26 cellular contexts compared by ENCODE assay signal in the genomic region with DNA sequence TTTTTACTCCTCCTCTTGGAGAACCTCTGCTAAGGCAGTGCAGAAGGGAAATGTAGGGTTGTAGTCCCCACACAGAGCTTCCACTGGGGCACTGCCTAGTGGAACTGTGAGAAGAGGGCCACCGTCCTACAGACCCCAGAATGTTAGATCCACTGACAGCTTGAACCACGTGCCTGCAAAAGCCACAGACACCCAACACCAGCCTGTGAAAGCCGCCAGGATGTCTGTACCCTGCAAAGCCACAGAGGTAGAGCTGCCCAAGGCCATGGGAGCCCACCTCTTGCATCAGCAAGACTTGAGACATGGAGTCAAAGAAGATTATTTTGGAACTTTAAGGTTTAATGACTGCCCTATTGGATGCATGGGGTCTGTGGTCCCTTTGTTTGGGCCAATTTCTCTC.
"Had no signal": no experiment of that assay in that cellular context is flagged by ENCODE, and none has a peak within 500 bp of the region (broad histone marks: within the 10 kb centered on the region; RNA-seq: fewer than 3 reads in every experiment).

No MANE protein-coding gene starts in this region.

- H3K36me3 Mint-ChIP-seq: naive B cell; stimulated activated effector memory CD8-positive, alpha-beta T cell treated with anti-CD3 and anti-CD28 coated beads, Interleukin-12 subunit alpha, Interleukin-12 subunit beta, amount 100 ng/mL, for 72 hours; stimulated activated naive B cell treated with anti-CD40 and anti-IgM and Interleukin-4, amounts not matched to agents 10 μg/mL and 1 μg/mL and 100 μg/mL, for 72 hours had no signal

- H3K27ac ChIP-seq: neutrophil, pancreas, psoas muscle, right lobe of liver, sigmoid colon, stomach, thoracic aorta, thyroid gland, tibial nerve, upper lobe of left lung, uterus had no signal

- H3K27me3 Mint-ChIP-seq: stimulated activated naive CD8-positive, alpha-beta T cell treated with anti-CD3 and anti-CD28 coated beads, Interleukin-15, Interleukin-2, amounts not matched to agents 100 ng/mL and 50 ng/mL, for 24 hours had no signal

- H3K9me3 Mint-ChIP-seq: stimulated activated effector memory CD8-positive, alpha-beta T cell treated with anti-CD3 and anti-CD28 coated beads, Interleukin-12 subunit alpha, Interleukin-12 subunit beta, amount 100 ng/mL, for 72 hours had no signal

- H3K4me3 Mint-ChIP-seq: naive B cell; naive thymus-derived CD8-positive, alpha-beta T cell; nephron progenitor cell; neural crest cell; stimulated activated effector memory CD8-positive, alpha-beta T cell treated with anti-CD3 and anti-CD28 coated beads, Interleukin-12 subunit alpha, Interleukin-12 subunit beta, amount 100 ng/mL, for 72 hours; stimulated activated naive B cell treated with anti-CD40 and anti-IgM and Interleukin-4, amounts not matched to agents 10 μg/mL and 1 μg/mL and 100 μg/mL, for 72 hours; stimulated activated naive CD8-positive, alpha-beta T cell treated with anti-CD3 and anti-CD28 coated beads, Interleukin-15, Interleukin-2, amounts not matched to agents 100 ng/mL and 50 ng/mL, for 24 hours had no signal

- FAIRE-seq: pancreas, small intestine had no signal

- H3K9me3 ChIP-seq: neutrophil, pancreas, psoas muscle, right lobe of liver, sigmoid colon, stomach, thoracic aorta, thyroid gland, tibial nerve, upper lobe of left lung, uterus had no signal

- H3K27ac Mint-ChIP-seq: naive B cell; nephron progenitor cell; stimulated activated effector memory CD8-positive, alpha-beta T cell treated with anti-CD3 and anti-CD28 coated beads, Interleukin-12 subunit alpha, Interleukin-12 subunit beta, amount 100 ng/mL, for 72 hours; stimulated activated naive B cell treated with anti-CD40 and anti-IgM and Interleukin-4, amounts not matched to agents 10 μg/mL and 1 μg/mL and 100 μg/mL, for 72 hours; stimulated activated naive CD8-positive, alpha-beta T cell treated with anti-CD3 and anti-CD28 coated beads, Interleukin-15, Interleukin-2, amounts not matched to agents 100 ng/mL and 50 ng/mL, for 24 hours had no signal

- H3K4me3 ChIP-seq: pancreas, psoas muscle, right lobe of liver, sigmoid colon, stomach, thoracic aorta, thyroid gland, tibial nerve, upper lobe of left lung, uterus had no signal

- DNase-seq: naive B cell; naive thymus-derived CD8-positive, alpha-beta T cell; nephron progenitor cell; nucleus accumbens; pancreas; psoas muscle; right cardiac atrium; right lobe of liver; sigmoid colon; small intestine; stimulated activated CD4-positive, alpha-beta T cell treated with anti-CD3 and anti-CD28 coated beads, Interleukin-15, amount 100 ng/mL, for 24 hours; stimulated activated CD4-positive, alpha-beta T cell treated with anti-CD3 and anti-CD28 coated beads, Interleukin-2, amount 100 ng/mL, for 24 hours; stimulated activated CD4-positive, alpha-beta T cell treated with anti-CD3 and anti-CD28 coated beads, Interleukin-2, amount 100 ng/mL, for 48 hours; stimulated activated CD4-positive, alpha-beta T cell treated with anti-CD3 and anti-CD28 coated beads, Interleukin-4, amount 100 ng/mL, for 24 hours; stimulated activated naive B cell treated with anti-CD40 and anti-IgM and Interleukin-4, amounts not matched to agents 10 μg/mL and 1 μg/mL and 100 μg/mL, for 72 hours; stimulated activated naive CD4-positive, alpha-beta T cell treated with Interleukin-2 at 50 U/mL for 16 hours; stomach; thyroid gland; upper lobe of left lung; uterus had no signal

- H3K4me1 Mint-ChIP-seq: naive B cell; nephron progenitor cell; neural crest cell; stimulated activated effector memory CD8-positive, alpha-beta T cell treated with anti-CD3 and anti-CD28 coated beads, Interleukin-12 subunit alpha, Interleukin-12 subunit beta, amount 100 ng/mL, for 72 hours; stimulated activated naive B cell treated with anti-CD40 and anti-IgM and Interleukin-4, amounts not matched to agents 10 μg/mL and 1 μg/mL and 100 μg/mL, for 72 hours had no signal

- ATAC-seq: naive thymus-derived CD8-positive, alpha-beta T cell; pancreas; psoas muscle; right cardiac atrium; right lobe of liver; stimulated activated effector memory CD8-positive, alpha-beta T cell treated with anti-CD3 and anti-CD28 coated beads, Interleukin-12 subunit alpha, Interleukin-12 subunit beta, amount 100 ng/mL, for 72 hours; stimulated activated naive B cell treated with anti-CD40 and anti-IgM and Interleukin-4, amounts not matched to agents 10 μg/mL and 1 μg/mL and 100 μg/mL, for 72 hours had no signal

- H3K27me3 ChIP-seq: neutrophil, pancreas, right lobe of liver, sigmoid colon, stomach, thyroid gland, tibial nerve, upper lobe of left lung, uterus had no signal

- H3K36me3 ChIP-seq: neutrophil, pancreas, right lobe of liver, sigmoid colon, stomach, thoracic aorta, thyroid gland, tibial nerve, upper lobe of left lung, uterus had no signal

- H3K4me1 ChIP-seq: pancreas, psoas muscle, right lobe of liver, sigmoid colon, stomach, thyroid gland, tibial nerve, upper lobe of left lung, uterus had no signal
